ENCODE assay signal across 1 cellular context in the genomic region with DNA sequence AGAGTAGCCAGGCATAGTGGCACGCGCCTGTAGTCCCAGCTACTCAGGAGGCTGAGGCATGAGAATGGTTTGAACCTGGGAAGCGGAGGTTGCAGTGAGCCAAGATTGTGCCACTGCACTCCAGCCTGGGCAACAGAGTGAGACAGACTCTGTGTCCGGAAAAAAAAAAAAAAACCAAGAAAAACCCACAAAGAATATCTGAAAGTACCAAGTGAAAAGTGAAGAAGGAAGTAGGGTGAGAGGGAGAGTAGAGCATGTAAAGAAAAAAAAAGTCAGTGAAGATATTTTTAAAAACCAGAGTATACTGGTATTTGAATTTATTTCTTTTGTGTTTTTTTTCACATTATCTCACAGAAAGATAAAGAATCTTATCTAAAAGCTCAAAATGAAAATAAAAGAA.
TF ChIP-seq lines count a peak whose summit lies in the region.

No MANE protein-coding gene starts in this region.

TF ChIP-seq in GM23338, 12 proteins besides CTCF, POLR2A, EP300 and RAD21 (continued from another document):
- TF ChIP-seq, protein P1, sequence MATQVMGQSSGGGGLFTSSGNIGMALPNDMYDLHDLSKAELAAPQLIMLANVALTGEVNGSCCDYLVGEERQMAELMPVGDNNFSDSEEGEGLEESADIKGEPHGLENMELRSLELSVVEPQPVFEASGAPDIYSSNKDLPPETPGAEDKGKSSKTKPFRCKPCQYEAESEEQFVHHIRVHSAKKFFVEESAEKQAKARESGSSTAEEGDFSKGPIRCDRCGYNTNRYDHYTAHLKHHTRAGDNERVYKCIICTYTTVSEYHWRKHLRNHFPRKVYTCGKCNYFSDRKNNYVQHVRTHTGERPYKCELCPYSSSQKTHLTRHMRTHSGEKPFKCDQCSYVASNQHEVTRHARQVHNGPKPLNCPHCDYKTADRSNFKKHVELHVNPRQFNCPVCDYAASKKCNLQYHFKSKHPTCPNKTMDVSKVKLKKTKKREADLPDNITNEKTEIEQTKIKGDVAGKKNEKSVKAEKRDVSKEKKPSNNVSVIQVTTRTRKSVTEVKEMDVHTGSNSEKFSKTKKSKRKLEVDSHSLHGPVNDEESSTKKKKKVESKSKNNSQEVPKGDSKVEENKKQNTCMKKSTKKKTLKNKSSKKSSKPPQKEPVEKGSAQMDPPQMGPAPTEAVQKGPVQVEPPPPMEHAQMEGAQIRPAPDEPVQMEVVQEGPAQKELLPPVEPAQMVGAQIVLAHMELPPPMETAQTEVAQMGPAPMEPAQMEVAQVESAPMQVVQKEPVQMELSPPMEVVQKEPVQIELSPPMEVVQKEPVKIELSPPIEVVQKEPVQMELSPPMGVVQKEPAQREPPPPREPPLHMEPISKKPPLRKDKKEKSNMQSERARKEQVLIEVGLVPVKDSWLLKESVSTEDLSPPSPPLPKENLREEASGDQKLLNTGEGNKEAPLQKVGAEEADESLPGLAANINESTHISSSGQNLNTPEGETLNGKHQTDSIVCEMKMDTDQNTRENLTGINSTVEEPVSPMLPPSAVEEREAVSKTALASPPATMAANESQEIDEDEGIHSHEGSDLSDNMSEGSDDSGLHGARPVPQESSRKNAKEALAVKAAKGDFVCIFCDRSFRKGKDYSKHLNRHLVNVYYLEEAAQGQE (IDR thresholded peaks at IDR 0.05; ENCODE audit: unreplicated experiment): no peak
- no peak for TF ChIP-seq EZH2phosphoT487 (IDR thresholded peaks at IDR 0.05; ENCODE audit: unreplicated experiment)
- no peak for TF ChIP-seq ZNF114 (CRISPR knock-in tag; IDR thresholded peaks at IDR 0.05)
- TF ChIP-seq EZH2 (IDR thresholded peaks at IDR 0.05; ENCODE audit: low read depth, unreplicated experiment): no peak
- TF ChIP-seq, protein P2, sequence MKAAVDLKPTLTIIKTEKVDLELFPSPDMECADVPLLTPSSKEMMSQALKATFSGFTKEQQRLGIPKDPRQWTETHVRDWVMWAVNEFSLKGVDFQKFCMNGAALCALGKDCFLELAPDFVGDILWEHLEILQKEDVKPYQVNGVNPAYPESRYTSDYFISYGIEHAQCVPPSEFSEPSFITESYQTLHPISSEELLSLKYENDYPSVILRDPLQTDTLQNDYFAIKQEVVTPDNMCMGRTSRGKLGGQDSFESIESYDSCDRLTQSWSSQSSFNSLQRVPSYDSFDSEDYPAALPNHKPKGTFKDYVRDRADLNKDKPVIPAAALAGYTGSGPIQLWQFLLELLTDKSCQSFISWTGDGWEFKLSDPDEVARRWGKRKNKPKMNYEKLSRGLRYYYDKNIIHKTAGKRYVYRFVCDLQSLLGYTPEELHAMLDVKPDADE (IDR thresholded peaks at IDR 0.05): no peak
- no peak for TF ChIP-seq CREB1 (CRISPR knock-in tag; IDR thresholded peaks at IDR 0.05; ENCODE audit: low read depth)
- TF ChIP-seq ZNF331 (CRISPR knock-in tag; IDR thresholded peaks at IDR 0.05; ENCODE audit: low read depth): no peak
